8 cellular contexts compared by ENCODE assay signal in genomic region chr15:58770857-58771620, GRCh38. TPM values are rescaled to one million over a fixed set of nuclear protein-coding genes. Genes with fewer than 3 reads are reported as not detected.
DNase-seq lines count a peak whose midpoint lies in the region; ATAC-seq, FAIRE-seq and TF ChIP-seq lines count a peak whose summit lies in the region.

A gene with protein sequence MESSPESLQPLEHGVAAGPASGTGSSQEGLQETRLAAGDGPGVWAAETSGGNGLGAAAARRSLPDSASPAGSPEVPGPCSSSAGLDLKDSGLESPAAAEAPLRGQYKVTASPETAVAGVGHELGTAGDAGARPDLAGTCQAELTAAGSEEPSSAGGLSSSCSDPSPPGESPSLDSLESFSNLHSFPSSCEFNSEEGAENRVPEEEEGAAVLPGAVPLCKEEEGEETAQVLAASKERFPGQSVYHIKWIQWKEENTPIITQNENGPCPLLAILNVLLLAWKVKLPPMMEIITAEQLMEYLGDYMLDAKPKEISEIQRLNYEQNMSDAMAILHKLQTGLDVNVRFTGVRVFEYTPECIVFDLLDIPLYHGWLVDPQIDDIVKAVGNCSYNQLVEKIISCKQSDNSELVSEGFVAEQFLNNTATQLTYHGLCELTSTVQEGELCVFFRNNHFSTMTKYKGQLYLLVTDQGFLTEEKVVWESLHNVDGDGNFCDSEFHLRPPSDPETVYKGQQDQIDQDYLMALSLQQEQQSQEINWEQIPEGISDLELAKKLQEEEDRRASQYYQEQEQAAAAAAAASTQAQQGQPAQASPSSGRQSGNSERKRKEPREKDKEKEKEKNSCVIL (plus strand): TSS chr15:58771302. CDS start chr15:58771396, 94 bp downstream.

- peak within 1 kb of the TSS; percentile 99 for H3K14ac ChIP-seq in trophoblast cell (ENCODE audit: low read length)

- no peaks in the 10 kb centered on the region for H3K36me3 Mint-ChIP-seq in T-cell

- H3K4ac ChIP-seq in trophoblast cell (ENCODE audit: low read depth, low read length), result peak within 1 kb of the TSS; percentile 83

- H3K27me3 ChIP-seq in trophoblast cell (ENCODE audit: insufficient read depth, low read length) (no peaks in the 10 kb centered on the region), transverse colon (no peaks in the 10 kb centered on the region)

- H3K9me3 Mint-ChIP-seq in T-cell, result no peaks in the 10 kb centered on the region

- peak within 1 kb of the TSS; percentile 92 to 94 for H3K27ac Mint-ChIP-seq in T-cell

- WGBS in adipose tissue, 3 donors, result 0% methylated on average over 74 to 75 of the region's 75 CpGs
- WGBS in trophoblast cell (ENCODE audit: extremely low coverage, insufficient coverage, insufficient read length), result no CpG with 5 or more reads among the region's 75 CpGs
- 0% methylated on average over 56 of the region's 75 CpGs; no CpG with 5 or more reads in 1 of the 2 donors for WGBS in transverse colon (ENCODE audit: low coverage in 1 of 2), 2 donors

- no peak within 1 kb of the TSS for H3K23ac ChIP-seq in trophoblast cell (ENCODE audit: low read length)

- H3K79me1 ChIP-seq in trophoblast cell (ENCODE audit: low read length), result peaks cover 8% of the 10 kb centered on the region

- H2BK5ac ChIP-seq in trophoblast cell (ENCODE audit: low read depth, low read length, poor library complexity), result peak within 1 kb of the TSS; percentile 95

- FAIRE-seq in GM12891 (lab: Jason Lieb, UNC), result peak; percentile 99

- H3K4me1 ChIP-seq in trophoblast cell (ENCODE audit: control insufficient read depth in 1 of 2, insufficient read depth in 2 of 2, low read length in 2 of 2) (peaks cover 2 to 4% of the 10 kb centered on the region in 2 experiments), transverse colon (peaks cover 17 to 47% (median 27%) of the 10 kb centered on the region in 4 donors)

- peak within 1 kb of the TSS; percentile 98 for H2AFZ ChIP-seq in trophoblast cell (ENCODE audit: insufficient read depth, low read length, poor library complexity)

- H3K9me3 ChIP-seq in trophoblast cell (ENCODE audit: insufficient read depth, low read depth, low read length) (no peaks in the 10 kb centered on the region), transverse colon (no peaks in the 10 kb centered on the region)

- no peaks in the 10 kb centered on the region for H3K27me3 Mint-ChIP-seq in T-cell

- H2BK12ac ChIP-seq in trophoblast cell (ENCODE audit: low read length), result peak within 1 kb of the TSS; percentile 51

- peak within 1 kb of the TSS in 1 of 3 donors; percentile 92 for H3K4me3 Mint-ChIP-seq in T-cell

- peaks cover 8% of the 10 kb centered on the region for H3K79me2 ChIP-seq in trophoblast cell (ENCODE audit: control insufficient read depth, insufficient read depth, low read length, poor library complexity)

- H3K36me3 ChIP-seq in trophoblast cell (ENCODE audit: control insufficient read depth in 1 of 2, insufficient read depth in 2 of 2, low read length in 2 of 2) (no peaks in the 10 kb centered on the region), transverse colon (no peaks in the 10 kb centered on the region)

- CTCF ChIA-PET in T-cell (lab: Charles Lee), result interaction anchor here (0.5 to 2.5 kb wide), 15 partner anchors 10 to 543 kb away, joined by 3 to 35 read pairs (median 4); partner anchors contain the start of gene ADAM10 (in 2 of the 2)

- peak within 1 kb of the TSS; percentile 66 for H3K4me2 ChIP-seq in trophoblast cell (ENCODE audit: low read length)

- H4K8ac ChIP-seq in trophoblast cell (ENCODE audit: low read depth, low read length), result peak within 1 kb of the TSS; percentile 98

- DNase-seq in GM12891 (ENCODE audit: insufficient read length, low spot score) (peak; percentile 92), NCI-H1436 treated with DMSO at 0.1 percent for 48 hours (lab: John Stamatoyannopoulos, UW) (peak; percentile 91), T-cell (peak; percentile 83 to 97 (median 92)), cardiac septum (ENCODE audit: low spot score) (peak; percentile 99), trophoblast cell (peak; percentile 99 to 100), transverse colon (peak; percentile 98)

- ATAC-seq in HG02840 (IDR thresholded peaks at IDR 0.05; ENCODE audit: low FRiP score, unreplicated experiment) (peak; percentile 94), T-cell (replicated peaks in 1 of 4) (peak; percentile 93 to 98 (median 96))

- peak within 1 kb of the TSS; percentile 24 for H2AK5ac ChIP-seq in trophoblast cell (ENCODE audit: low read length)

- intact Hi-C loops in cardiac septum (cut with DNase I) (loop anchor here (1.0 to 10.0 kb wide), 3 partner anchors 22 to 546 kb away; partner anchors contain the start of genes ADAM10 and SLTM), transverse colon (cut with DNase I; ENCODE audit: low total_unique reads) (loop anchor here (1.0 kb wide), 1 partner anchor 162 kb away; the partner anchor contains the start of gene SLTM)

- peak within 1 kb of the TSS; percentile 97 for H4K12ac ChIP-seq in trophoblast cell (ENCODE audit: low read depth, low read length)

- H3K27ac ChIP-seq in adipose tissue (ENCODE audit: low read depth, low read length), result peak within 1 kb of the TSS; percentile 82
- H3K27ac ChIP-seq in trophoblast cell (ENCODE audit: low read depth, low read length), result peak within 1 kb of the TSS; percentile 96
- peak within 1 kb of the TSS; percentile 97 to 99 (median 98) for H3K27ac ChIP-seq in transverse colon

- TF ChIP-seq POLR2A in GM12891 (IDR thresholded peaks at IDR 0.05; ENCODE audit: low read depth, low read length) (peak; percentile 29), transverse colon (IDR thresholded peaks at IDR 0.05) (peak; percentile 94)

- TF ChIP-seq CTCF in transverse colon (IDR thresholded peaks at IDR 0.05), result peak in 4 of 5 experiments; percentile 23 to 60 (median 32)

- peak within 1 kb of the TSS; percentile 96 for H4K91ac ChIP-seq in trophoblast cell (ENCODE audit: low read depth, low read length)

- in situ Hi-C loops in transverse colon (cut with MboI; ENCODE audit: low pct_ligation_motif_present in 1 of 4, low pct_unique_long_range_greater_than_20kb in 1 of 4, low sequenced_read_pairs in 3 of 4), result loop anchor here in 2 of 4 donors (25.0 kb wide), 2 partner anchors 509 to 534 kb away; no protein-coding TSS in a partner anchor

- peak within 1 kb of the TSS; percentile 94 for H3K4me3 ChIP-seq in trophoblast cell (ENCODE audit: low read depth, low read length)
- peak within 1 kb of the TSS; percentile 82 to 97 (median 92) for H3K4me3 ChIP-seq in transverse colon

- peaks cover 9 to 15% (median 10%) of the 10 kb centered on the region in 3 donors for H3K4me1 Mint-ChIP-seq in T-cell

- no peak for TF ChIP-seq EP300 in transverse colon (IDR thresholded peaks at IDR 0.05; ENCODE audit: low read depth)

- H3K9ac ChIP-seq in trophoblast cell (ENCODE audit: low read length), result peak within 1 kb of the TSS; percentile 86

- POLR2A ChIA-PET in T-cell (lab: Charles Lee), result interaction anchor here (0.6 to 2.3 kb wide), 11 partner anchors 15 to 860 kb away, joined by 3 to 23 read pairs (median 5); partner anchors contain the start of gene ADAM10 (in 2 of the 2)

- H3K18ac ChIP-seq in trophoblast cell (ENCODE audit: low read length), result peak within 1 kb of the TSS; percentile 97

- H2BK120ac ChIP-seq in trophoblast cell (ENCODE audit: insufficient read depth, low read length, poor library complexity), result peak within 1 kb of the TSS; percentile 93

TF ChIP-seq in GM12891, 5 proteins besides CTCF, POLR2A, EP300 and RAD21:
- peak; percentile 6 for TF ChIP-seq PAX5 (IDR thresholded peaks at IDR 0.05; ENCODE audit: insufficient read depth, low read length, severe bottlenecking)
- peak; percentile 19; the same call in 1 of the 2 replicates for TF ChIP-seq POLR2AphosphoS5 (IDR thresholded peaks at IDR 0.05; ENCODE audit: low read depth, low read length)
- TF ChIP-seq TAF1 (IDR thresholded peaks at IDR 0.05; ENCODE audit: low read depth, low read length), result peak; percentile 71; the same call in 1 of the 2 replicates
- no peak for TF ChIP-seq SPI1 (IDR thresholded peaks at IDR 0.05; ENCODE audit: low read depth, low read length)
- TF ChIP-seq POU2F2 (IDR thresholded peaks at IDR 0.05; ENCODE audit: low read depth, low read length), result peak; percentile 54
TF ChIP-seq in GM12891: peak in this region for 4.

RNA-seq across cellular contexts. Expression of the gene that starts here (rescaled TPM):
- 1.2 TPM for polyA plus RNA-seq in GM12891 (2012; ENCODE audit: low read depth, missing spikeins)
- 10 to 100 TPM; 11.7 to 17.9 (median 15.9) TPM for total RNA-seq in T-cell
- 1 to 10 TPM; 2.1 to 7.5 (median 3.8) TPM for polyA plus RNA-seq in adipose tissue
- 33.4 TPM for total RNA-seq in cardiac septum
- 11.7 and 12.0 TPM in 2 replicates for polyA plus RNA-seq in trophoblast cell (2013)
- total RNA-seq in transverse colon, result 10 to 100 TPM in 3 of 4 donors, 1 to 10 TPM in 1; 7.4 to 13.9 (median 12.0) TPM

Comparison
In these comparisons a context has a peak if more than half of its experiments do, and no peak if none do; other contexts are left out.
1. Peak in every context shown above with its lines: DNase-seq, ATAC-seq, H3K4me3 ChIP-seq and H3K27ac ChIP-seq.